In genomic region chr12:100163416-100164152, GRCh38 we compare ENCODE assay signal across 8 cellular contexts. TPM values are rescaled to one million over a fixed set of nuclear protein-coding genes. Genes with fewer than 3 reads are reported as not detected.
DNase-seq lines count a peak whose midpoint lies in the region; TF ChIP-seq lines count a peak whose summit lies in the region.

No MANE protein-coding gene starts in this region.

- H2BK5ac ChIP-seq in H9 (ENCODE audit: insufficient read length, low read length), result no peak overlapping the region

- H4K20me1 ChIP-seq in H9 (ENCODE audit: control insufficient read depth, insufficient read depth, insufficient read length), result no peaks in the 10 kb centered on the region

- DNase-seq in EH (ENCODE audit: low read depth) (peak; percentile 61), H9 (peak; percentile 96), M059J (ENCODE audit: low read depth) (peak; percentile 78), SJSA1 (ENCODE audit: low read depth in 1 of 2, low spot score in 2 of 2) (peak; percentile 47 to 76), germinal center (ENCODE audit: low spot score) (peak; percentile 82), ovary (peak; percentile 32 to 55 (median 40)), transverse colon (peak; percentile 87)
- peak; percentile 73 for DNase-seq in activated naive CD4-positive, alpha-beta T cell treated with Interleukin-2 at 50 U/mL for 16 hours

- H3K27ac Mint-ChIP-seq in H9, result peak overlapping the region; percentile 90 to 99 (median 94)

- no peaks in the 10 kb centered on the region for H3K79me1 ChIP-seq in H9 (ENCODE audit: insufficient read depth, low read depth, low read length, poor library complexity, severe bottlenecking)

- peaks cover 5 to 21% of the 10 kb centered on the region in 2 experiments for H3K9me3 Mint-ChIP-seq in H9

- H2BK12ac ChIP-seq in H9 (ENCODE audit: insufficient read length, low read depth, low read length), result no peak overlapping the region

- TF ChIP-seq CTCF in H9 (conservative IDR thresholded peaks at IDR 0.05) (peak; percentile 25; the same call in 1 of the 3 replicates), ovary (IDR thresholded peaks at IDR 0.05) (no peak), transverse colon (IDR thresholded peaks at IDR 0.05) (peak in 4 of 5 experiments; percentile 6 to 40 (median 29))

- no peaks in the 10 kb centered on the region; the same call in 1 of the 2 replicates for H3K79me2 ChIP-seq in H9 (ENCODE audit: insufficient read depth, low read length)

- H3K27me3 ChIP-seq in H9 (ENCODE audit: insufficient read depth, low read length), result no peaks in the 10 kb centered on the region
- H3K27me3 ChIP-seq in SJSA1 (replicated peaks), result no peaks in the 10 kb centered on the region
- no peaks in the 10 kb centered on the region for H3K27me3 ChIP-seq in ovary
- no peaks in the 10 kb centered on the region for H3K27me3 ChIP-seq in transverse colon

- peaks cover 26 to 43% (median 41%) of the 10 kb centered on the region in 3 experiments for H3K36me3 Mint-ChIP-seq in H9 (ENCODE audit: insufficient read depth in 1 of 3, low read depth in 3 of 3)

- H4K8ac ChIP-seq in H9 (replicated peaks; ENCODE audit: insufficient read length, low read depth, low read length), result no peak overlapping the region

- H2AK5ac ChIP-seq in H9 (ENCODE audit: insufficient read length, low read length), result no peak overlapping the region

- H3K36me3 ChIP-seq in SJSA1 (no peaks in the 10 kb centered on the region), ovary (no peaks in the 10 kb centered on the region), transverse colon (no peaks in the 10 kb centered on the region)

- peaks cover 30 to 46% of the 10 kb centered on the region in 2 experiments for H3K4me1 Mint-ChIP-seq in H9

- no peak overlapping the region for H4K91ac ChIP-seq in H9 (ENCODE audit: insufficient read length, low read depth, low read length)

- H3K27ac ChIP-seq in H9 (ENCODE audit: insufficient read length, low read depth, low read length), result no peak overlapping the region
- no peak overlapping the region for H3K27ac ChIP-seq in SJSA1
- no peak overlapping the region for H3K27ac ChIP-seq in ovary
- H3K27ac ChIP-seq in transverse colon, result peak overlapping the region; percentile 80 to 83 (median 82)

- H2AFZ ChIP-seq in H9 (ENCODE audit: low read length), result no peak overlapping the region

- H3K14ac ChIP-seq in H9 (ENCODE audit: insufficient read depth, low read length), result no peak overlapping the region

- no peak overlapping the region for H2BK20ac ChIP-seq in H9 (ENCODE audit: low read depth, low read length, poor library complexity, severe bottlenecking)

- H3K23me2 ChIP-seq in H9 (ENCODE audit: insufficient read length, low read depth, low read length, poor library complexity, severe bottlenecking), result no peaks in the 10 kb centered on the region

- no peak overlapping the region for H2BK15ac ChIP-seq in H9 (ENCODE audit: low read depth, low read length)

- H3T11ph ChIP-seq in H9 (ENCODE audit: low read length), result no peak overlapping the region

- no peak overlapping the region for H4K5ac ChIP-seq in H9 (ENCODE audit: insufficient read length, low read depth, low read length)

- in situ Hi-C loops in transverse colon (cut with MboI; ENCODE audit: low pct_ligation_motif_present in 1 of 4, low pct_unique_long_range_greater_than_20kb in 1 of 4, low sequenced_read_pairs in 3 of 4), result no loop called here

- peak overlapping the region; percentile 52 for H3K4me2 ChIP-seq in H9 (ENCODE audit: insufficient read depth, insufficient read length, low read length)

- H3K56ac ChIP-seq in H9 (ENCODE audit: insufficient read length, low read depth, low read length), result no peak overlapping the region

- H3K27me3 Mint-ChIP-seq in H9 (ENCODE audit: low read depth), result no peaks in the 10 kb centered on the region

- TF ChIP-seq POLR2A in ovary (IDR thresholded peaks at IDR 0.05), result no peak
- peak; percentile 65 for TF ChIP-seq POLR2A in transverse colon (IDR thresholded peaks at IDR 0.05)

- H2BK120ac ChIP-seq in H9 (ENCODE audit: low read depth, low read length, poor library complexity, severe bottlenecking), result no peak overlapping the region

- H3K4me3 ChIP-seq in SJSA1 (0 out of 2 replicates have a peak overlapping the region, but pooled peaks have one; percentile 12), ovary (peak overlapping the region; percentile 5), transverse colon (peak overlapping the region in 3 of 4 donors; percentile 19 to 48 (median 23))

- peak overlapping the region; percentile 61 to 75 for H3K4me3 Mint-ChIP-seq in H9

- H3K23ac ChIP-seq in H9 (ENCODE audit: insufficient read length, low read depth, low read length), result no peak overlapping the region

- no peak overlapping the region for H3K18ac ChIP-seq in H9 (ENCODE audit: insufficient read length, low read depth, low read length)

- WGBS in H9 (ENCODE audit: extremely low coverage, insufficient read length, low lambda C conversion rate), result no CpG with 5 or more reads among the region's 16 CpGs
- WGBS in ovary, 3 donors, result 3 to 9% (median 7%) methylated on average over 16 of the region's 16 CpGs
- WGBS in transverse colon (ENCODE audit: low coverage in 1 of 2), 2 donors, result 0 to 17% methylated on average over 1 to 16 of the region's 16 CpGs

- no peak overlapping the region for H3K9ac ChIP-seq in H9 (ENCODE audit: extremely low read depth, insufficient read length, low read length)

- no peaks in the 10 kb centered on the region for H3K9me3 ChIP-seq in H9 (ENCODE audit: control insufficient read depth, low read depth, low read length)
- no peaks in the 10 kb centered on the region for H3K9me3 ChIP-seq in SJSA1 (replicated peaks)
- no peaks in the 10 kb centered on the region for H3K9me3 ChIP-seq in ovary
- no peaks in the 10 kb centered on the region for H3K9me3 ChIP-seq in transverse colon

- no peak overlapping the region for H3K4ac ChIP-seq in H9 (ENCODE audit: low read depth, low read length)

- intact Hi-C loops in ovary (cut with DNase I), result no loop called here
- intact Hi-C loops in transverse colon (cut with DNase I; ENCODE audit: low total_unique reads), result no loop called here

- TF ChIP-seq EP300 in ovary (IDR thresholded peaks at IDR 0.05) (no peak), transverse colon (IDR thresholded peaks at IDR 0.05; ENCODE audit: low read depth) (no peak)

- H3K4me1 ChIP-seq in H9 (ENCODE audit: insufficient read depth, low read length), result no peaks in the 10 kb centered on the region; the same call in 1 of the 2 replicates
- H3K4me1 ChIP-seq in SJSA1 (replicated peaks), result peaks cover 8% of the 10 kb centered on the region; the same call in 1 of the 2 replicates
- H3K4me1 ChIP-seq in ovary (ENCODE audit: insufficient read depth), result peaks cover 2% of the 10 kb centered on the region
- peaks cover 6 to 23% (median 14%) of the 10 kb centered on the region in 4 donors for H3K4me1 ChIP-seq in transverse colon

RNA-seq across cellular contexts. Expression of gene BLTP3B, which starts 20.9 kb away (rescaled TPM):
- total RNA-seq in H9 (2021), result 20.7 and 23.9 TPM in 2 replicates
- 18.5 and 25.1 TPM in 2 replicates for total RNA-seq in M059J (2014; rRNA removed; shearing (Covaris generic))
- total RNA-seq in SJSA1 (2014; rRNA removed; shearing (Covaris generic)), result 17.4 and 33.7 TPM in 2 replicates
- total RNA-seq in ovary, result 10 to 100 TPM; 18.2 to 25.6 (median 23.1) TPM
- 1 to 10 TPM; 6.5 to 10.0 TPM for polyA plus RNA-seq in ovary
- 10 to 100 TPM in 3 of 4 donors, 1 to 10 TPM in 1; 3.8 to 44.1 (median 31.5) TPM for total RNA-seq in transverse colon

RNA-seq across cellular contexts. Expression of gene ACTR6, which starts 37.0 kb away (rescaled TPM):
- total RNA-seq in H9 (2021), result 34.9 and 36.5 TPM in 2 replicates
- total RNA-seq in M059J (2014; rRNA removed; shearing (Covaris generic)), result 24.1 and 28.3 TPM in 2 replicates
- 20.3 and 44.6 TPM in 2 replicates for total RNA-seq in SJSA1 (2014; rRNA removed; shearing (Covaris generic))
- total RNA-seq in ovary, result 10 to 100 TPM; 13.4 to 28.0 (median 22.4) TPM
- 10 to 100 TPM; 17.2 to 18.2 TPM for polyA plus RNA-seq in ovary
- total RNA-seq in transverse colon, result 10 to 100 TPM in 3 of 4 donors, 1 to 10 TPM in 1; 4.9 to 35.0 (median 13.7) TPM

Comparison
In these comparisons a context has a peak if more than half of its experiments do, and no peak if none do; other contexts are left out.
1. DNase-seq: peak in every context shown above with its lines; median percentile 96 in H9; 87 in transverse colon; 82 in germinal center; 78 in M059J; 73 in activated naive CD4-positive, alpha-beta T cell treated with Interleukin-2 at 50 U/mL for 16 hours; 62 in SJSA1; 61 in EH; 40 in ovary.
2. H3K27ac ChIP-seq: peak in transverse colon (4 of 4); none in H9 (single experiment), SJSA1 (single experiment) and ovary (0 of 2).
3. CTCF ChIP-seq: peak in H9 (single experiment) and transverse colon (4 of 5); none in ovary (0 of 3).
4. Peak in every context shown above with its lines, with median percentiles within 50 percentile points of each other: H3K4me3 ChIP-seq.